In the genomic region with DNA sequence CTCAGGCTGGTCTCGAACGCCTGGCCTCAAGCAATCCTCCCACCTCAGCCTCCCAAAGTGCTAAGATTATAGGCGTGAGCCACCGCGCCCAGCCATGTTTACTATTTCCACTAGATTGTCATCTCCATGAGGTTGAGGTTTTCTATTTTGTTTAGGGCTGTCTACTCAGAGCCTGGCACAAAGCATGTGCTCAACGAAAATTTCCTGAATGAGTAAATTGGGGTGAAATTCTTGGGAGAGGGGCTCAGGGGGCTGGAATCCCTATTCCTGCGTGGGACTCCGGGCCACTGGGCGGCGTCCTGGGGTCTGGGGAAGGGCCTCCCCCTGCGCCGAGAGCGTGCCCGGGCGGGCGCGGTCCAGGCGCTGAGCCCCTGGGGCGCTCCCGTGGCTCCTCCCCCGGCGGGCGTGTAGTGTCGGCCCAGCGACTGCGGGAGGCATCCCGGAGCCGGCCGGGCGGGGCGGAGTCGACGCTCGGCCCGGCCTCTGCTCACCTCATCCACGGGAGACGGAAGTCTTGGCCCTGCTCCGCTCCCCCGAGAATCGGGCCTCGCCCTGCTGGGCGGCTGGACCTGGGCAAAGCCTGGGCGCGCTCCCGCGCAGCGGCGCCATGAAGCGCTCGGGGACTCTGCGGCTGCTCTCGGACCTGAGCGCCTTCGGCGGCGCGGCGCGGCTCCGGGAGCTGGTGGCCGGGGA, we compare ENCODE assay signal across 8 cellular contexts. TPM values are rescaled to one million over a fixed set of nuclear protein-coding genes. Genes with fewer than 3 reads are reported as not detected.
A peak's percentile ranks its signal among the peaks of the same experiment; 100 is the strongest.
DNase-seq lines count a peak whose midpoint lies in the region; TF ChIP-seq lines count a peak whose summit lies in the region.

Gene HPS6 (plus strand): TSS at position 482 of the 693 bp plus-strand sequence. CDS start 126 bp downstream, at position 608.

- in situ Hi-C loops in GM23248 (cut with MboI): no loop called here

- H3K27ac ChIP-seq in GM23248: peak within 1 kb of the TSS; percentile 73
- H3K27ac ChIP-seq in SJCRH30: no peak within 1 kb of the TSS; the same call in 1 of the 2 replicates
- peak within 1 kb of the TSS; percentile 94 for H3K27ac ChIP-seq in neutrophil

- H3K36me3 ChIP-seq in GM23248 (ENCODE audit: low read depth) (no peaks in the 10 kb centered on the region), SJCRH30 (no peaks in the 10 kb centered on the region), neutrophil (peaks cover 12% of the 10 kb centered on the region)

- H3K9me3 ChIP-seq in GM23248 (ENCODE audit: low read depth) (no peaks in the 10 kb centered on the region), SJCRH30 (replicated peaks) (no peaks in the 10 kb centered on the region), neutrophil (no peaks in the 10 kb centered on the region)

- H3F3A ChIP-seq in GM23248 (ENCODE audit: insufficient read depth): no peaks in the 10 kb centered on the region

- no peaks in the 10 kb centered on the region for H3K9me2 ChIP-seq in GM23248 (ENCODE audit: insufficient read depth)

- H4K20me1 ChIP-seq in GM23248 (ENCODE audit: insufficient read depth): no peaks in the 10 kb centered on the region

- DNase-seq in ELR (ENCODE audit: low read depth) (peak; percentile 91), GM23248 (peak; percentile 97), LHCN-M2 (ENCODE audit: low read depth) (peak; percentile 90), SJCRH30 (peak; percentile 75 to 79), foreskin melanocyte (peak; percentile 84), superior temporal gyrus (ENCODE audit: extremely low spot score) (peak; percentile 81)
- DNase-seq in activated gamma-delta T cell treated with anti-CD3 and anti-CD28 coated beads, Interleukin-2, amount 50 U/mL, for 16 hours (ENCODE audit: low read depth): peak; percentile 85

- H3K9ac ChIP-seq in GM23248: peak within 1 kb of the TSS; percentile 88

- peak within 1 kb of the TSS; percentile 84 for H2AFZ ChIP-seq in GM23248

- H3K4me2 ChIP-seq in GM23248 (ENCODE audit: unreplicated experiment): peak within 1 kb of the TSS; percentile 83

- 2% methylated on average over 41 to 57 of the region's 61 CpGs for WGBS in GM23248 (ENCODE audit: low coverage in 1 of 2, low lambda C conversion rate in 2 of 2, missing lambda C conversion rate in 2 of 2), 2 experiments

- H3K4me1 ChIP-seq in GM23248 (ENCODE audit: insufficient read depth) (peaks cover 9% of the 10 kb centered on the region), SJCRH30 (no peaks in the 10 kb centered on the region), neutrophil (ENCODE audit: control insufficient read depth in 1 of 2, insufficient read depth in 1 of 2, low read depth in 1 of 2, low read length in 1 of 2) (peaks cover 36 to 38% of the 10 kb centered on the region in 2 experiments)

- H3K4me3 ChIP-seq in GM23248 (peak within 1 kb of the TSS; percentile 76), SJCRH30 (peak within 1 kb of the TSS; percentile 63), neutrophil (ENCODE audit: low read depth in 1 of 2, low read length in 1 of 2) (peak within 1 kb of the TSS; percentile 81 to 92)

- H3K79me2 ChIP-seq in GM23248 (ENCODE audit: insufficient read depth): peaks cover 40% of the 10 kb centered on the region

- TF ChIP-seq CTCF in neutrophil (IDR thresholded peaks at IDR 0.05): peak; percentile 72

- H3K27me3 ChIP-seq in GM23248 (replicated peaks; ENCODE audit: insufficient read depth): no peaks in the 10 kb centered on the region
- peaks cover 3% of the 10 kb centered on the region; the same call in 1 of the 2 replicates for H3K27me3 ChIP-seq in SJCRH30
- no peaks in the 10 kb centered on the region for H3K27me3 ChIP-seq in neutrophil

RNA-seq across cellular contexts. Expression of gene HPS6, which starts in this region (rescaled TPM):
- 45.1 and 46.9 TPM in 2 replicates for total RNA-seq in GM23248 (2014; rRNA removed; shearing (Covaris generic))
- 10.9 and 12.2 TPM in 2 replicates for polyA plus RNA-seq in GM23248 (2016; fragmentation: Nextera tagmentation; extraction: Ambion mirVana)
- 56.7 and 69.3 TPM in 2 replicates for total RNA-seq in LHCN-M2 (2014; rRNA removed)
- polyA plus RNA-seq in LHCN-M2 (2012): 18.8 TPM
- 6.4 and 7.0 TPM in 2 replicates for total RNA-seq in SJCRH30 (2014; rRNA removed; shearing (Covaris generic))
